Comparison of ENCODE assay signal across 2 cellular contexts in genomic region chrX:105822138-105823091, GRCh38.
TF ChIP-seq lines count a peak whose summit lies in the region.

Gene NRK (plus strand): TSS chrX:105822539. CDS start chrX:105822846, 307 bp downstream.

TF ChIP-seq in SK-N-SH, 30 proteins besides CTCF, POLR2A, EP300 and RAD21 (continued from another document):
- no peak for TF ChIP-seq REST (IDR thresholded peaks at IDR 0.05; ENCODE audit: low read depth, low read length)
- no peak for TF ChIP-seq ZBTB33 (IDR thresholded peaks at IDR 0.05; ENCODE audit: borderline replicate concordance, low read depth)
- TF ChIP-seq MXI1 (IDR thresholded peaks at IDR 0.05; ENCODE audit: low read depth, low read length) = no peak
- no peak for TF ChIP-seq USF1 (IDR thresholded peaks at IDR 0.05; ENCODE audit: borderline replicate concordance, low read depth)
- no peak for TF ChIP-seq GABPA (IDR thresholded peaks at IDR 0.05; ENCODE audit: low read depth)
- no peak for TF ChIP-seq EZH2phosphoT487 (IDR thresholded peaks at IDR 0.05; ENCODE audit: borderline replicate concordance, low read depth)
- no peak for TF ChIP-seq SMC3 (IDR thresholded peaks at IDR 0.05; ENCODE audit: low read depth, low read length)
- no peak for TF ChIP-seq TAF1 (IDR thresholded peaks at IDR 0.05; ENCODE audit: borderline replicate concordance, low read depth, low read length)

TF ChIP-seq in SK-N-SH treated with all-trans-retinoic acid at 6 μM for 48 hours, 23 proteins besides CTCF, POLR2A, EP300 and RAD21 (continued from another document):
- TF ChIP-seq PATZ1 (CRISPR knock-in tag; IDR thresholded peaks at IDR 0.05; ENCODE audit: borderline replicate concordance) (no peak), CSDC2 (CRISPR knock-in tag; IDR thresholded peaks at IDR 0.05) (no peak), ZFP30 (CRISPR knock-in tag; IDR thresholded peaks at IDR 0.05) (no peak), OSR1 (CRISPR knock-in tag; IDR thresholded peaks at IDR 0.05) (no peak), ARNTL (CRISPR knock-in tag; IDR thresholded peaks at IDR 0.05; ENCODE audit: borderline replicate concordance, low read depth) (no peak), CREB5 (CRISPR knock-in tag; IDR thresholded peaks at IDR 0.05; ENCODE audit: low read depth) (no peak), BACH2 (CRISPR knock-in tag; IDR thresholded peaks at IDR 0.05; ENCODE audit: borderline replicate concordance) (no peak), ESRRG (CRISPR knock-in tag; IDR thresholded peaks at IDR 0.05) (no peak)
